In genomic region chr4:47213539-47213938, GRCh38 we compare ENCODE assay signal across 21 cellular contexts.
DNase-seq lines count a peak whose midpoint lies in the region.
"Had no signal": no experiment of that assay in that cellular context is flagged by ENCODE, and none has a peak within 500 bp of the region (broad histone marks: within the 10 kb centered on the region; RNA-seq: fewer than 3 reads in every experiment).

No MANE protein-coding gene starts in this region.

- DNase-seq in GM23248 (no peak), astrocyte of the hippocampus (ENCODE audit: low read depth, low spot score) (peak; percentile 20), globus pallidus (ENCODE audit: low spot score) (peak; percentile 35), putamen (ENCODE audit: low spot score) (peak; percentile 17), NOMO-1 (lab: John Stamatoyannopoulos, UW; ENCODE audit: unreplicated experiment in 2 of 2) (no peak), HCEC 1CT (no peak), NCI-H345 (lab: John Stamatoyannopoulos, UW) (no peak)
- no peak for DNase-seq in activated effector memory CD4-positive, alpha-beta T cell treated with anti-CD3 and anti-CD28 coated beads, Interleukin-2, amount 50 U/mL, for 16 hours
- DNase-seq: activated CD4-positive, alpha-beta memory T cell treated with anti-CD3 and anti-CD28 coated beads, Interleukin-2, amount 10 ng/mL, durations not matched to agents 7 days and 5 days; activated naive CD4-positive, alpha-beta T cell; CD4-positive, CD25-positive, alpha-beta regulatory T cell; effector CD4-positive, alpha-beta T cell; erythroblast; KBM-7; MV-4-11; naive thymus-derived CD4-positive, alpha-beta T cell; NCI-H1694; NCI-H2171; ovary; right lobe of liver had no signal

- no peaks in the 10 kb centered on the region for H4K20me1 ChIP-seq in GM23248 (ENCODE audit: insufficient read depth)

- H3F3A ChIP-seq in GM23248 (ENCODE audit: insufficient read depth): no peaks in the 10 kb centered on the region

- H3K79me2 ChIP-seq in GM23248 (ENCODE audit: insufficient read depth): no peaks in the 10 kb centered on the region

- in situ Hi-C loops in GM23248 (cut with MboI): no loop called here

- H3K4me3 ChIP-seq in GM23248: no peak overlapping the region
- H3K4me3 ChIP-seq: ovary, right lobe of liver had no signal

- no peaks in the 10 kb centered on the region for H3K36me3 ChIP-seq in GM23248 (ENCODE audit: low read depth)
- H3K36me3 ChIP-seq: ovary, right lobe of liver had no signal

- H3K9me2 ChIP-seq in GM23248 (ENCODE audit: insufficient read depth): no peaks in the 10 kb centered on the region

- 58 to 76% methylated on average over 1 of the region's 1 CpG for WGBS in GM23248 (ENCODE audit: low coverage in 1 of 2, low lambda C conversion rate in 2 of 2, missing lambda C conversion rate in 2 of 2), 2 experiments

- H3K27me3 ChIP-seq in GM23248 (replicated peaks; ENCODE audit: insufficient read depth): no peaks in the 10 kb centered on the region
- H3K27me3 ChIP-seq: ovary, right lobe of liver had no signal

- peak overlapping the region; percentile 11 for H3K4me2 ChIP-seq in GM23248 (ENCODE audit: unreplicated experiment)

- no peak overlapping the region for H3K27ac ChIP-seq in GM23248
- H3K27ac ChIP-seq: ovary, right lobe of liver, RWPE1 had no signal

- H2AFZ ChIP-seq in GM23248: no peak overlapping the region

- H3K4me1 ChIP-seq in GM23248 (ENCODE audit: insufficient read depth): peaks cover 17% of the 10 kb centered on the region
- H3K4me1 ChIP-seq: right lobe of liver had no signal

- no peak overlapping the region for H3K9ac ChIP-seq in GM23248

- H3K9me3 ChIP-seq in GM23248 (ENCODE audit: low read depth): no peaks in the 10 kb centered on the region
- H3K9me3 ChIP-seq: ovary, right lobe of liver had no signal

Comparison
In these comparisons a context has a peak if more than half of its experiments do, and no peak if none do; other contexts are left out.
1. DNase-seq: peak in astrocyte of the hippocampus (single experiment), globus pallidus (single experiment) and putamen (single experiment); none in GM23248 (single experiment), NOMO-1 (0 of 2), HCEC 1CT (single experiment), activated effector memory CD4-positive, alpha-beta T cell treated with anti-CD3 and anti-CD28 coated beads, Interleukin-2, amount 50 U/mL, for 16 hours (single experiment) and NCI-H345 (single experiment).